ENCODE assay signal across 10 cellular contexts in the genomic region with DNA sequence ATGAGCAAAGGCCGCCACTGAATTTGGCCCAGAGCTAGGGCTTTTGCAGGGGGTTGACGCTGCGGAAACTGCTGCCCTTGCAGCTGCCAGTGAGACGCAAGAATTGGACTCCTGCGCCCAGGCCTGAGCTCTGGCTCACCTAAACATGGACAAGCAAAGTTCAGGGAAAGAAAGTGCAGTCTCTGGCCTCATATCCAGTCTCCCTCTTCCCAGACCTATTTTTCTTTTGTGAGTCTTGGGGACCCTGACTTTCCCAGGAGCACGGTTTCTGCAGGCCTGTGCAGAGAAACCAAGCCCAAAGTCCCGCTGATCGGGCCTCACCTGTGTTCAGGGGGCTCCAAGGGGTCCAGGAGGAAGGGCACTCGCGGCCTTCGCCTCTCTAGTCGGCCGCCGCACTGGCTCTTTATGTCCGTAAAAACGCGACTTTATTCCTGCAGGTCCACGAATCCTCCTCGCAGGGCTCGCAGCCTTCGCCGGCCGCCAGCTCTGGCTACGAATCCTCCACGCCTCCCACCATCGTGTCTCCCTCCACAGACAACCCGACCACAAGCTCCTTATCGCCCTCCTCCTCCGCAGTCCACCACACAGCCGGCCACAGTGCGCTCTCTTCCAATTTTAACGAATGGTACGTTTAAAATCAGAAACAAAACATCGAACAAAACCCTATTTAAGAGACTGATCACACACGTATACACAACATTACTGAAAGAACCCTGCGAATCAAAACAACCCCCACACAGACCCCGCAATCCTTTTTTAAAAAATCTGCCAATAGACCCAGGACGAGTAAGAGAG. TPM values are rescaled to one million over a fixed set of nuclear protein-coding genes. Genes with fewer than 3 reads are reported as not detected.
DNase-seq lines count a peak whose midpoint lies in the region; ATAC-seq and TF ChIP-seq lines count a peak whose summit lies in the region.
"Had no signal": no experiment of that assay in that cellular context is flagged by ENCODE, and none has a peak within 500 bp of the region (broad histone marks: within the 10 kb centered on the region; RNA-seq: fewer than 3 reads in every experiment).

No MANE protein-coding gene starts in this region.

- in situ Hi-C loops in brain microvascular endothelial cell (cut with HindIII; ENCODE audit: low pct_ligation_motif_present, low sequenced_read_pairs), result loop anchor here (25.0 kb wide), 1 partner anchor 674 kb away; no protein-coding TSS in a partner anchor

- peak overlapping the region; percentile 61 for H3K4me3 Mint-ChIP-seq in memory B cell
- peak overlapping the region; percentile 87 for H3K4me3 Mint-ChIP-seq in type B pancreatic cell

- TF ChIP-seq POLR2A in heart left ventricle (IDR thresholded peaks at IDR 0.05), result no peak

- H3K4me1 ChIP-seq in heart right ventricle (peaks cover 0 to 48% (median 34%) of the 10 kb centered on the region in 9 donors), heart left ventricle (peaks cover 0 to 48% (median 21%) of the 10 kb centered on the region in 12 donors)

- DNase-seq in heart right ventricle (no peak), heart left ventricle (no peak), brain microvascular endothelial cell (no peak), memory B cell (ENCODE audit: low spot score in 2 of 2) (no peak), type B pancreatic cell (ENCODE audit: extremely low spot score, unreplicated experiment) (no peak), RPMI8226 (no peak), NCI-H1694 (lab: John Stamatoyannopoulos, UW) (no peak)
- DNase-seq: activated CD8-positive, alpha-beta memory T cell treated with anti-CD3 and anti-CD28 coated beads for 24 hours; right lobe of liver had no signal

- H3K27ac Mint-ChIP-seq in memory B cell (no peak overlapping the region), type B pancreatic cell (peak overlapping the region; percentile 83)

- no peaks in the 10 kb centered on the region for H3K36me3 ChIP-seq in heart right ventricle
- H3K36me3 ChIP-seq in heart left ventricle, result no peaks in the 10 kb centered on the region
- peaks cover 6% of the 10 kb centered on the region for H3K36me3 ChIP-seq in brain microvascular endothelial cell (replicated peaks)
- H3K36me3 ChIP-seq: right lobe of liver had no signal

- H3K27me3 ChIP-seq in heart right ventricle (peaks cover 35 to 100% (median 99%) of the 10 kb centered on the region in 7 donors), heart left ventricle (peaks cover 71 to 99% (median 94%) of the 10 kb centered on the region in 9 donors), brain microvascular endothelial cell (replicated peaks) (no peaks in the 10 kb centered on the region)

- H3K27me3 Mint-ChIP-seq in memory B cell, result peaks cover 25% of the 10 kb centered on the region
- peaks cover 92% of the 10 kb centered on the region for H3K27me3 Mint-ChIP-seq in type B pancreatic cell

- intact Hi-C loops in heart right ventricle (cut with DNase I), result no loop called here
- intact Hi-C loops in heart left ventricle (cut with DNase I), result loop anchor here in 1 of 10 donors (10.0 kb wide), 1 partner anchor 48 kb away; no protein-coding TSS in a partner anchor

- H3K27ac ChIP-seq in heart right ventricle (no peak overlapping the region), heart left ventricle (no peak overlapping the region), brain microvascular endothelial cell (peak overlapping the region; percentile 85)
- H3K27ac ChIP-seq: right lobe of liver had no signal

- H3K4me3 ChIP-seq in heart right ventricle, result peak overlapping the region in 8 of 10 donors; percentile 2 to 31 (median 20)
- peak overlapping the region in 6 of 12 donors; percentile 3 to 34 (median 28) for H3K4me3 ChIP-seq in heart left ventricle
- peak overlapping the region; percentile 72 for H3K4me3 ChIP-seq in brain microvascular endothelial cell (ENCODE audit: low read depth, low read length)
- H3K4me3 ChIP-seq: right lobe of liver had no signal

- H3K9me3 ChIP-seq in heart right ventricle, result peaks cover 0 to 2% (median 0%) of the 10 kb centered on the region in 11 donors
- H3K9me3 ChIP-seq in heart left ventricle, result peaks cover 0 to 7% (median 0%) of the 10 kb centered on the region in 12 donors
- H3K9me3 ChIP-seq: right lobe of liver had no signal

- H3K36me3 Mint-ChIP-seq in memory B cell (peaks cover 6% of the 10 kb centered on the region), type B pancreatic cell (peaks cover 35% of the 10 kb centered on the region)

- no peak for ATAC-seq in heart right ventricle
- ATAC-seq in heart left ventricle, result no peak
- ATAC-seq in memory B cell (ENCODE audit: low read depth), result no peak
- no peak for ATAC-seq in GM19455 (IDR thresholded peaks at IDR 0.05; ENCODE audit: unreplicated experiment)
- ATAC-seq: right lobe of liver had no signal

- TF ChIP-seq CTCF in heart right ventricle (IDR thresholded peaks at IDR 0.05) (no peak), heart left ventricle (IDR thresholded peaks at IDR 0.05) (no peak), brain microvascular endothelial cell (IDR thresholded peaks at IDR 0.05; ENCODE audit: low read depth, low read length, missing control alignments) (no peak), type B pancreatic cell (conservative IDR thresholded peaks at IDR 0.05) (no peak)

- H3K9me3 Mint-ChIP-seq in memory B cell, result peaks cover 4% of the 10 kb centered on the region
- H3K9me3 Mint-ChIP-seq in type B pancreatic cell, result no peaks in the 10 kb centered on the region

- WGBS in heart right ventricle, 2 donors, result 5 to 7% methylated on average over 38 of the region's 38 CpGs
- 4 to 9% (median 6%) methylated on average over 37 to 38 of the region's 38 CpGs for WGBS in heart left ventricle, 4 donors

- H3K4me1 Mint-ChIP-seq in memory B cell (peaks cover 7% of the 10 kb centered on the region), type B pancreatic cell (ENCODE audit: unreplicated experiment) (peaks cover 8% of the 10 kb centered on the region)

RNA-seq across cellular contexts. Expression of a gene that starts 3.9 kb away (rescaled TPM):
- total RNA-seq in heart right ventricle, result not detected
- not detected for polyA plus RNA-seq in heart right ventricle
- total RNA-seq in heart left ventricle, result under 1 TPM in 1 of 9 donors, not detected in 8; 0.42 TPM
- polyA plus RNA-seq in heart left ventricle, result not detected
- total RNA-seq in type B pancreatic cell (ENCODE audit: low replicate concordance), result 184 TPM in 1 of 2 replicates, not detected in the other

RNA-seq across cellular contexts. Expression of a gene that starts 6.8 kb away (rescaled TPM):
- not detected for total RNA-seq in heart right ventricle
- polyA plus RNA-seq in heart right ventricle, result not detected
- total RNA-seq in heart left ventricle, result not detected
- polyA plus RNA-seq in heart left ventricle, result not detected
- 40.2 TPM in 1 of 2 replicates, not detected in the other for total RNA-seq in type B pancreatic cell (ENCODE audit: low replicate concordance)
